Comparison of ENCODE assay signal across 11 cellular contexts in genomic region chr2:1742300-1742679, GRCh38. TPM values are rescaled to one million over a fixed set of nuclear protein-coding genes. Genes with fewer than 3 reads are reported as not detected.
DNase-seq lines count a peak whose midpoint lies in the region; ATAC-seq and TF ChIP-seq lines count a peak whose summit lies in the region.
"Had no signal": no experiment of that assay in that cellular context is flagged by ENCODE, and none has a peak within 500 bp of the region (broad histone marks: within the 10 kb centered on the region; RNA-seq: fewer than 3 reads in every experiment).

No MANE protein-coding gene starts in this region.

- POLR2A ChIA-PET in CD4-positive, alpha-beta memory T cell (lab: Charles Lee; ENCODE audit: partially characterized antibody) = no interaction called here
- POLR2A ChIA-PET in T-cell (lab: Charles Lee) = no interaction called here

- intact Hi-C loops in CD4-positive, alpha-beta memory T cell (cut with micrococcal nuclease) = no loop called here

- peaks cover 27 to 32% of the 10 kb centered on the region in 2 donors for H3K27me3 Mint-ChIP-seq in CD4-positive, alpha-beta memory T cell
- peaks cover 31 to 44% of the 10 kb centered on the region in 2 donors for H3K27me3 Mint-ChIP-seq in T-cell

- H3K4me3 Mint-ChIP-seq in CD4-positive, alpha-beta memory T cell = peak overlapping the region in 5 of 8 donors; percentile 17 to 74 (median 54)
- H3K4me3 Mint-ChIP-seq in T-cell = peak overlapping the region in 2 of 3 donors; percentile 55 to 74

- no peaks in the 10 kb centered on the region for H3K9me3 ChIP-seq in CD4-positive, alpha-beta memory T cell (ENCODE audit: control insufficient read depth in 1 of 2, low read length in 2 of 2)
- no peaks in the 10 kb centered on the region for H3K9me3 ChIP-seq in osteoblast (ENCODE audit: low read depth, low read length)
- H3K9me3 ChIP-seq: mucosa of descending colon had no signal

- no peaks in the 10 kb centered on the region for H3K4me1 ChIP-seq in CD4-positive, alpha-beta memory T cell (ENCODE audit: insufficient read depth, low read length)
- peaks cover 27% of the 10 kb centered on the region for H3K4me1 ChIP-seq in osteoblast (ENCODE audit: insufficient read depth, low read length)

- no peak overlapping the region for H3K4me3 ChIP-seq in CD4-positive, alpha-beta memory T cell (ENCODE audit: low read length in 2 of 2)
- H3K4me3 ChIP-seq in fibroblast of villous mesenchyme (ENCODE audit: low read depth, low read length) (peak overlapping the region; percentile 77), osteoblast (ENCODE audit: insufficient read depth, low read length) (peak overlapping the region; percentile 77)
- H3K4me3 ChIP-seq: mucosa of descending colon had no signal

- peaks cover 3 to 12% (median 9%) of the 10 kb centered on the region in 4 donors for H3K4me1 Mint-ChIP-seq in CD4-positive, alpha-beta memory T cell
- peaks cover 0 to 14% (median 11%) of the 10 kb centered on the region in 3 donors for H3K4me1 Mint-ChIP-seq in T-cell

- CTCF ChIA-PET in CD4-positive, alpha-beta memory T cell (lab: Charles Lee; ENCODE audit: partially characterized antibody) = interaction anchor here (1.4 kb wide), 1 partner anchor 9 kb away, joined by 3 read pairs; no protein-coding TSS in a partner anchor
- CTCF ChIA-PET in T-cell (lab: Charles Lee) = no interaction called here

- no peak for ATAC-seq in T-cell (replicated peaks in 1 of 4)
- no peak for ATAC-seq in GM21360 (IDR thresholded peaks at IDR 0.05; ENCODE audit: unreplicated experiment)

- peaks cover 47% of the 10 kb centered on the region for H3K79me2 ChIP-seq in osteoblast (ENCODE audit: insufficient read depth, low read length)

- H3K27ac Mint-ChIP-seq in CD4-positive, alpha-beta memory T cell = no peak overlapping the region
- no peak overlapping the region for H3K27ac Mint-ChIP-seq in T-cell

- no peak overlapping the region for H2AFZ ChIP-seq in osteoblast (ENCODE audit: low read length)

- H3K9me3 Mint-ChIP-seq in CD4-positive, alpha-beta memory T cell = peaks cover 0 to 7% (median 0%) of the 10 kb centered on the region in 8 donors
- H3K9me3 Mint-ChIP-seq in T-cell = no peaks in the 10 kb centered on the region

- DNase-seq in CD4-positive, alpha-beta memory T cell = no peak
- DNase-seq in T-cell (no peak), fibroblast of villous mesenchyme (ENCODE audit: low read depth) (no peak), osteoblast (ENCODE audit: insufficient read length, low spot score, missing footprints) (peak; percentile 79), CD1c-positive myeloid dendritic cell (ENCODE audit: extremely low spot score) (no peak), activated gamma-delta T cell treated with Interleukin-2 at 50 U/mL for 16 hours (no peak), occipital lobe (lab: John Stamatoyannopoulos, UW) (no peak)
- DNase-seq: activated effector memory CD4-positive, alpha-beta T cell treated with Interleukin-2 at 50 U/mL for 16 hours; DND-41 had no signal

- peaks cover 13% of the 10 kb centered on the region for H4K20me1 ChIP-seq in osteoblast (ENCODE audit: insufficient read depth, low read length)

- no peak overlapping the region for H3K27ac ChIP-seq in CD4-positive, alpha-beta memory T cell (ENCODE audit: low read depth, low read length)
- peak overlapping the region; percentile 86 for H3K27ac ChIP-seq in osteoblast (ENCODE audit: low read depth, low read length)

- peak overlapping the region; percentile 77 for H3K4me2 ChIP-seq in osteoblast (ENCODE audit: insufficient read depth, low read length)

- no peak for TF ChIP-seq CTCF in fibroblast of villous mesenchyme (IDR thresholded peaks at IDR 0.05; ENCODE audit: insufficient read depth, low read depth, low read length)
- TF ChIP-seq CTCF in osteoblast (IDR thresholded peaks at IDR 0.05; ENCODE audit: extremely low read depth, low read depth, low read length) = no peak

- H3K36me3 ChIP-seq in CD4-positive, alpha-beta memory T cell (ENCODE audit: insufficient read depth, low read length) = no peaks in the 10 kb centered on the region
- peaks cover 6% of the 10 kb centered on the region for H3K36me3 ChIP-seq in osteoblast (ENCODE audit: insufficient read depth, low read length)

- no peaks in the 10 kb centered on the region for H3K27me3 ChIP-seq in CD4-positive, alpha-beta memory T cell (ENCODE audit: insufficient read depth, low read length)
- peaks cover 7% of the 10 kb centered on the region for H3K27me3 ChIP-seq in osteoblast (ENCODE audit: insufficient read depth, low read length)

- H3K36me3 Mint-ChIP-seq in CD4-positive, alpha-beta memory T cell = no peaks in the 10 kb centered on the region
- H3K36me3 Mint-ChIP-seq in T-cell = no peaks in the 10 kb centered on the region

RNA-seq across cellular contexts. Expression of gene PXDN, which starts 2.0 kb away (rescaled TPM):
- not detected for total RNA-seq in CD4-positive, alpha-beta memory T cell
- polyA plus RNA-seq in CD4-positive, alpha-beta memory T cell = under 1 TPM in 1 of 2 donors, not detected in 1; 0.79 TPM
- 1 to 10 TPM in 3 of 5 donors, under 1 TPM in 2; 0.21 to 5.4 (median 1.3) TPM for total RNA-seq in T-cell
- 296 and 372 TPM in 2 replicates for total RNA-seq in fibroblast of villous mesenchyme
- 307 and 324 TPM in 2 replicates for total RNA-seq in osteoblast
- 35.6 TPM for total RNA-seq in occipital lobe

Comparison
In these comparisons a context has a peak if more than half of its experiments do, and no peak if none do; other contexts are left out.
1. H3K4me3 ChIP-seq: peak in fibroblast of villous mesenchyme (single experiment) and osteoblast (single experiment); none in CD4-positive, alpha-beta memory T cell (0 of 2).